10 cellular contexts compared by ENCODE assay signal in the genomic region with DNA sequence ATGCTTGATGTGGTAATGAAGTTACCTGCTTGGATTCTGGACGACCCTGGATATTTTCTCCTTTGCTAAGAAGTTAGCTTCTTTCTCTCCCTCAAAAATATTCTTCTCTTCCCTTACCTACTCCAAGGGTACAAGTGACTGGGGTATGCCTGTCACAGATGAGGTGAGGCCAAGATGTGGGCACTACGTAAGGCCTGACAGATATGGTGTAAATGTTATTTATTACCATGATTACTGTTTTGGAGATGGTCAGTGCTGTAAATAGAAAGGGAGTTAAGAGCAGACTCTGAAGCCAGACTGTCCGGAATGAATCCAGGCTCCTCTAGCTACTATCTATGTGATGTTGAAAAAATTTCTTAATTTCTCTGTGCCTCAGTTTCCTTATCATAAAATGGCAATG. TPM values are rescaled to one million over a fixed set of nuclear protein-coding genes. Genes with fewer than 3 reads are reported as not detected.
DNase-seq lines count a peak whose midpoint lies in the region; ATAC-seq and TF ChIP-seq lines count a peak whose summit lies in the region.
"Had no signal": no experiment of that assay in that cellular context is flagged by ENCODE, and none has a peak within 500 bp of the region (broad histone marks: within the 10 kb centered on the region; RNA-seq: fewer than 3 reads in every experiment).

No MANE protein-coding gene starts in this region.

- H3K9ac ChIP-seq in mesendoderm (ENCODE audit: low read length): no peak overlapping the region

- no peak overlapping the region for H3K56ac ChIP-seq in mesendoderm (ENCODE audit: low read length)

- H3K27me3 Mint-ChIP-seq in activated T-helper 2 cell treated with anti-CD3 and anti-CD28 coated beads, Interferon-gamma antibody, Interleukin-2, Interleukin-4, amounts not matched to agents 10 μg/mL and 5 μg/mL and 100 μg/mL, durations not matched to agents 14 hours and 24 hours and 36 hours (ENCODE audit: low read depth): no peaks in the 10 kb centered on the region

- H3K36me3 Mint-ChIP-seq in activated T-helper 2 cell treated with anti-CD3 and anti-CD28 coated beads, Interferon-gamma antibody, Interleukin-2, Interleukin-4, amounts not matched to agents 10 μg/mL and 5 μg/mL and 100 μg/mL, durations not matched to agents 14 hours and 24 hours and 36 hours (ENCODE audit: low read depth): peaks cover 5% of the 10 kb centered on the region

- H3K4ac ChIP-seq in mesendoderm (ENCODE audit: low read depth, low read length): no peak overlapping the region

- DNase-seq in BE2C (no peak), HAP-1 (ENCODE audit: low spot score in 2 of 2) (no peak), gastrocnemius medialis (no peak), mesendoderm (no peak)
- no peak for DNase-seq in activated T-helper 2 cell treated with anti-CD3 and anti-CD28 coated beads, Interferon-gamma antibody, Interleukin-2, Interleukin-4, amounts not matched to agents 10 μg/mL and 5 μg/mL and 100 μg/mL, durations not matched to agents 14 hours and 24 hours and 36 hours (ENCODE audit: low spot score)
- DNase-seq: DMS153, NCI-H2171 had no signal

- no peak overlapping the region for H4K8ac ChIP-seq in mesendoderm (ENCODE audit: low read depth, low read length)

- H3K79me2 ChIP-seq in mesendoderm (ENCODE audit: control insufficient read depth, insufficient read depth, low read length): peaks cover 25% of the 10 kb centered on the region

- intact Hi-C loops in activated T-helper 2 cell treated with anti-CD3 and anti-CD28 coated beads, Interferon-gamma antibody, Interleukin-2, Interleukin-4, amounts not matched to agents 10 μg/mL and 5 μg/mL and 100 μg/mL, durations not matched to agents 14 hours and 24 hours and 36 hours (cut with micrococcal nuclease): loop anchor here (5.0 to 10.0 kb wide), 4 partner anchors 267 to 737 kb away; a partner anchor contains a TSS
- intact Hi-C loops in gastrocnemius medialis (cut with DNase I; ENCODE audit: low total_unique reads): loop anchor here (5.0 kb wide), 2 partner anchors 108 to 232 kb away; a partner anchor contains a TSS

- H3K4me3 ChIP-seq in BE2C (ENCODE audit: low read depth, low read length) (peak overlapping the region; percentile 90), HAP-1 (peak overlapping the region; percentile 82), mesodermal cell (ENCODE audit: extremely low read depth, insufficient read depth, low read length, poor library complexity, severe bottlenecking) (peak overlapping the region; percentile 64), gastrocnemius medialis (peak overlapping the region in 1 of 4 donors; percentile 75), mesendoderm (ENCODE audit: low read length) (no peak overlapping the region)

- in situ Hi-C loops in HAP-1 (cut with MboI; ENCODE audit: low sequenced_read_pairs) (no loop called here), gastrocnemius medialis (cut with MboI; ENCODE audit: low sequenced_read_pairs in 4 of 4) (no loop called here)

- H2BK120ac ChIP-seq in mesendoderm (ENCODE audit: low read depth, low read length): no peak overlapping the region

- H3K36me3 ChIP-seq in BE2C (peaks cover 5% of the 10 kb centered on the region; the same call in 1 of the 2 replicates), HAP-1 (replicated peaks) (peaks cover 10% of the 10 kb centered on the region; the same call in 1 of the 2 replicates), mesodermal cell (ENCODE audit: control insufficient read depth, insufficient read depth, low read length) (no peaks in the 10 kb centered on the region), gastrocnemius medialis (no peaks in the 10 kb centered on the region), mesendoderm (ENCODE audit: control insufficient read depth, insufficient read depth, low read length) (no peaks in the 10 kb centered on the region)

- H3K9me3 Mint-ChIP-seq in activated T-helper 2 cell treated with anti-CD3 and anti-CD28 coated beads, Interferon-gamma antibody, Interleukin-2, Interleukin-4, amounts not matched to agents 10 μg/mL and 5 μg/mL and 100 μg/mL, durations not matched to agents 14 hours and 24 hours and 36 hours: no peaks in the 10 kb centered on the region

- H4K5ac ChIP-seq in mesendoderm (ENCODE audit: low read length): no peak overlapping the region

- no peak for TF ChIP-seq POLR2A in gastrocnemius medialis (IDR thresholded peaks at IDR 0.05)

- no peaks in the 10 kb centered on the region; the same call in 1 of the 2 replicates for H3K4me1 ChIP-seq in BE2C
- peaks cover 26% of the 10 kb centered on the region for H3K4me1 ChIP-seq in HAP-1
- peaks cover 17% of the 10 kb centered on the region for H3K4me1 ChIP-seq in mesodermal cell (ENCODE audit: control insufficient read depth, insufficient read depth, low read length, poor library complexity, severe bottlenecking)
- peaks cover 3 to 11% of the 10 kb centered on the region in 2 donors for H3K4me1 ChIP-seq in gastrocnemius medialis
- H3K4me1 ChIP-seq in mesendoderm (ENCODE audit: control insufficient read depth, low read depth, low read length): peaks cover 5% of the 10 kb centered on the region

- H2AK5ac ChIP-seq in mesendoderm (ENCODE audit: low read length): no peak overlapping the region

- peaks cover 32% of the 10 kb centered on the region for H3K4me1 Mint-ChIP-seq in activated T-helper 2 cell treated with anti-CD3 and anti-CD28 coated beads, Interferon-gamma antibody, Interleukin-2, Interleukin-4, amounts not matched to agents 10 μg/mL and 5 μg/mL and 100 μg/mL, durations not matched to agents 14 hours and 24 hours and 36 hours (ENCODE audit: low read depth)

- no peak overlapping the region for H3K18ac ChIP-seq in mesendoderm (ENCODE audit: low read length)

- no peak overlapping the region for H3K4me2 ChIP-seq in mesendoderm (ENCODE audit: low read length)

- H3K79me1 ChIP-seq in mesendoderm (ENCODE audit: low read length): peaks cover 3% of the 10 kb centered on the region

- WGBS in mesodermal cell (ENCODE audit: insufficient coverage in 2 of 2), 2 experiments: 100% methylated on average over 1 of the region's 3 CpGs; no CpG with 5 or more reads in 1 of the 2 experiments
- WGBS in mesendoderm (ENCODE audit: extremely low coverage, insufficient coverage, low lambda C conversion rate): no CpG with 5 or more reads among the region's 3 CpGs

- no peak overlapping the region for H2BK15ac ChIP-seq in mesendoderm (replicated peaks; ENCODE audit: low read depth)

- H3K27me3 ChIP-seq in BE2C (no peaks in the 10 kb centered on the region), HAP-1 (ENCODE audit: low read depth) (no peaks in the 10 kb centered on the region), gastrocnemius medialis (no peaks in the 10 kb centered on the region), mesendoderm (ENCODE audit: insufficient read depth, low read length, poor library complexity) (no peaks in the 10 kb centered on the region)

- H3K27ac ChIP-seq in mesodermal cell (ENCODE audit: low read depth, low read length, severe bottlenecking) (no peak overlapping the region), gastrocnemius medialis (peak overlapping the region in 2 of 4 donors; percentile 64 to 77), mesendoderm (ENCODE audit: low read depth, low read length) (no peak overlapping the region)

- no peak overlapping the region for H2BK5ac ChIP-seq in mesendoderm (ENCODE audit: low read length)

- no peak overlapping the region for H3K27ac Mint-ChIP-seq in activated T-helper 2 cell treated with anti-CD3 and anti-CD28 coated beads, Interferon-gamma antibody, Interleukin-2, Interleukin-4, amounts not matched to agents 10 μg/mL and 5 μg/mL and 100 μg/mL, durations not matched to agents 14 hours and 24 hours and 36 hours

- H3K4me3 Mint-ChIP-seq in activated T-helper 2 cell treated with anti-CD3 and anti-CD28 coated beads, Interferon-gamma antibody, Interleukin-2, Interleukin-4, amounts not matched to agents 10 μg/mL and 5 μg/mL and 100 μg/mL, durations not matched to agents 14 hours and 24 hours and 36 hours (ENCODE audit: low read depth): peak overlapping the region; percentile 98

- no peak overlapping the region for H3K23ac ChIP-seq in mesendoderm (ENCODE audit: low read length)

- TF ChIP-seq CTCF in BE2C (IDR thresholded peaks at IDR 0.05; ENCODE audit: low read depth, low read length) (no peak), gastrocnemius medialis (IDR thresholded peaks at IDR 0.05 in 4 of 5, conservative IDR thresholded peaks at IDR 0.05 in 1 of 5) (no peak)

- ATAC-seq in GM21717 (IDR thresholded peaks at IDR 0.05; ENCODE audit: unreplicated experiment): no peak
- no peak for ATAC-seq in gastrocnemius medialis
- no peak for ATAC-seq in HG03039 (IDR thresholded peaks at IDR 0.05; ENCODE audit: unreplicated experiment)

- H3K9me3 ChIP-seq in BE2C: no peaks in the 10 kb centered on the region
- H3K9me3 ChIP-seq in HAP-1: no peaks in the 10 kb centered on the region
- no peaks in the 10 kb centered on the region for H3K9me3 ChIP-seq in mesodermal cell (ENCODE audit: control insufficient read depth, low read length)
- H3K9me3 ChIP-seq in gastrocnemius medialis: no peaks in the 10 kb centered on the region

RNA-seq across cellular contexts. Expression of a gene that starts 1.1 kb away (rescaled TPM):
- polyA plus RNA-seq in BE2C (2012; ENCODE audit: insufficient read depth, insufficient read length, low read depth): 4.4 TPM
- 10.7 and 11.4 TPM in 2 replicates for total RNA-seq in activated T-helper 2 cell treated with anti-CD3 and anti-CD28 coated beads, Interferon-gamma antibody, Interleukin-2, Interleukin-4, amounts not matched to agents 10 μg/mL and 5 μg/mL and 100 μg/mL, durations not matched to agents 14 hours and 24 hours and 36 hours
- polyA plus RNA-seq in mesodermal cell (2013, experiment 1 of 2): 17.8 TPM
- polyA plus RNA-seq in mesodermal cell (2013, experiment 2 of 2): 15.1 TPM
- total RNA-seq in gastrocnemius medialis: 1 to 10 TPM; 1.3 to 4.0 (median 2.6) TPM
- 10.2 TPM for polyA plus RNA-seq in mesendoderm (2013, experiment 1 of 2)
- polyA plus RNA-seq in mesendoderm (2013, experiment 2 of 2): 10.3 TPM
